6 cellular contexts compared by ENCODE assay signal in genomic region chr7:99379693-99380031, GRCh38. TPM values are rescaled to one million over a fixed set of nuclear protein-coding genes. Genes with fewer than 3 reads are reported as not detected.
DNase-seq lines count a peak whose midpoint lies in the region; ATAC-seq and TF ChIP-seq lines count a peak whose summit lies in the region.
"Not testable (repeated sequence)": the region's sequence is repeated elsewhere in the genome, so short reads cannot be mapped to it uniquely, and the experiment has no call there.

No MANE protein-coding gene starts in this region.

- H3K4me1 Mint-ChIP-seq in activated T-helper 2 cell treated with anti-CD3 and anti-CD28 coated beads, Interferon-gamma antibody, Interleukin-2, Interleukin-4, amounts not matched to agents 10 μg/mL and 5 μg/mL and 100 μg/mL, durations not matched to agents 14 hours and 24 hours and 36 hours (ENCODE audit: low read depth) = peaks cover 40% of the 10 kb centered on the region
- peaks cover 19% of the 10 kb centered on the region for H3K4me1 Mint-ChIP-seq in endothelial cell (ENCODE audit: unreplicated experiment)
- peaks cover 36% of the 10 kb centered on the region for H3K4me1 Mint-ChIP-seq in memory B cell

- H3K36me3 ChIP-seq in KMS-11 (ENCODE audit: insufficient read depth) = not testable (repeated sequence)

- CTCF ChIA-PET in AG04450 (lab: Charles Lee) = not testable (repeated sequence)

- H3K4me3 ChIP-seq in AG04450 (ENCODE audit: low read depth, low read length); KMS-11 (IDR thresholded peaks at IDR 0.05; ENCODE audit: insufficient read depth, low read depth, low read length): not testable (repeated sequence)
- peak overlapping the region in 6 of 7 experiments; percentile 1 to 27 (median 12) for H3K4me3 ChIP-seq in skin epidermis

- POLR2A ChIA-PET in AG04450 (lab: Yijun Ruan, JAX) = interaction anchor here (1.0 to 1.2 kb wide), 2 partner anchors 17 to 19 kb away, joined by 3 to 4 read pairs; no protein-coding TSS in a partner anchor

- H3K9me3 Mint-ChIP-seq in activated T-helper 2 cell treated with anti-CD3 and anti-CD28 coated beads, Interferon-gamma antibody, Interleukin-2, Interleukin-4, amounts not matched to agents 10 μg/mL and 5 μg/mL and 100 μg/mL, durations not matched to agents 14 hours and 24 hours and 36 hours; endothelial cell (ENCODE audit: unreplicated experiment); memory B cell: not testable (repeated sequence)

- not testable (repeated sequence) for H3K9ac ChIP-seq in KMS-11

- H4K20me1 ChIP-seq in KMS-11 (ENCODE audit: insufficient read depth) = not testable (repeated sequence)

- H3K4me3 Mint-ChIP-seq in activated T-helper 2 cell treated with anti-CD3 and anti-CD28 coated beads, Interferon-gamma antibody, Interleukin-2, Interleukin-4, amounts not matched to agents 10 μg/mL and 5 μg/mL and 100 μg/mL, durations not matched to agents 14 hours and 24 hours and 36 hours (ENCODE audit: low read depth) = peak overlapping the region; percentile 82
- peak overlapping the region; percentile 83 for H3K4me3 Mint-ChIP-seq in endothelial cell (ENCODE audit: unreplicated experiment)
- H3K4me3 Mint-ChIP-seq in memory B cell = peak overlapping the region; percentile 80

- H3K36me3 Mint-ChIP-seq in activated T-helper 2 cell treated with anti-CD3 and anti-CD28 coated beads, Interferon-gamma antibody, Interleukin-2, Interleukin-4, amounts not matched to agents 10 μg/mL and 5 μg/mL and 100 μg/mL, durations not matched to agents 14 hours and 24 hours and 36 hours (ENCODE audit: low read depth) = peaks cover 53% of the 10 kb centered on the region
- H3K36me3 Mint-ChIP-seq in endothelial cell (ENCODE audit: low read depth, unreplicated experiment) = not testable (repeated sequence)
- H3K36me3 Mint-ChIP-seq in memory B cell = peaks cover 15% of the 10 kb centered on the region

- H3K27ac ChIP-seq in AG04450 (ENCODE audit: low read depth, low read length) = peak overlapping the region; percentile 88
- H3K27ac ChIP-seq in KMS-11 = peak overlapping the region; percentile 85
- peak overlapping the region; percentile 39 to 97 (median 89) for H3K27ac ChIP-seq in skin epidermis

- TF ChIP-seq CTCF in AG04450 (IDR thresholded peaks at IDR 0.05; ENCODE audit: low read depth, low read length); KMS-11 (conservative IDR thresholded peaks at IDR 0.05; ENCODE audit: low read depth, low read length); endothelial cell (IDR thresholded peaks at IDR 0.05; ENCODE audit: unreplicated experiment): not testable (repeated sequence)

- H3K27ac Mint-ChIP-seq in activated T-helper 2 cell treated with anti-CD3 and anti-CD28 coated beads, Interferon-gamma antibody, Interleukin-2, Interleukin-4, amounts not matched to agents 10 μg/mL and 5 μg/mL and 100 μg/mL, durations not matched to agents 14 hours and 24 hours and 36 hours = peak overlapping the region; percentile 90
- H3K27ac Mint-ChIP-seq in endothelial cell (ENCODE audit: unreplicated experiment) (peak overlapping the region; percentile 37), memory B cell (peak overlapping the region; percentile 92)

- not testable (repeated sequence) for H3K27me3 Mint-ChIP-seq in activated T-helper 2 cell treated with anti-CD3 and anti-CD28 coated beads, Interferon-gamma antibody, Interleukin-2, Interleukin-4, amounts not matched to agents 10 μg/mL and 5 μg/mL and 100 μg/mL, durations not matched to agents 14 hours and 24 hours and 36 hours (ENCODE audit: low read depth); endothelial cell (ENCODE audit: unreplicated experiment); memory B cell

- not testable (repeated sequence) for ATAC-seq in memory B cell (ENCODE audit: low read depth)

- peak overlapping the region; percentile 92 for H3K4me2 ChIP-seq in KMS-11

- intact Hi-C loops in activated T-helper 2 cell treated with anti-CD3 and anti-CD28 coated beads, Interferon-gamma antibody, Interleukin-2, Interleukin-4, amounts not matched to agents 10 μg/mL and 5 μg/mL and 100 μg/mL, durations not matched to agents 14 hours and 24 hours and 36 hours (cut with micrococcal nuclease) = loop anchor here (2.0 kb wide), 2 partner anchors 49 to 59 kb away; partner anchors contain the start of genes CPSF4 and PTCD1

- not testable (repeated sequence) for DNase-seq in AG04450 (ENCODE audit: low read depth, low spot score); activated T-helper 2 cell treated with anti-CD3 and anti-CD28 coated beads, Interferon-gamma antibody, Interleukin-2, Interleukin-4, amounts not matched to agents 10 μg/mL and 5 μg/mL and 100 μg/mL, durations not matched to agents 14 hours and 24 hours and 36 hours (ENCODE audit: low spot score); endothelial cell (ENCODE audit: low spot score); memory B cell (ENCODE audit: low spot score in 2 of 2)

- H3K79me2 ChIP-seq in KMS-11 (ENCODE audit: insufficient read depth, low read depth) = peaks cover 87% of the 10 kb centered on the region

- not testable (repeated sequence) for H3K9me3 ChIP-seq in AG04450 (ENCODE audit: control insufficient read depth, insufficient read depth, low read length)

- H2AFZ ChIP-seq in KMS-11 (ENCODE audit: low read depth) = not testable (repeated sequence)

- peaks cover 70% of the 10 kb centered on the region for H3K4me1 ChIP-seq in KMS-11 (ENCODE audit: low read depth, poor library complexity, severe bottlenecking)

- H3K27me3 ChIP-seq in AG04450 (ENCODE audit: control insufficient read depth, insufficient read depth, low read length); KMS-11 (ENCODE audit: insufficient read depth, low read depth): not testable (repeated sequence)

RNA-seq across cellular contexts. Expression of gene ARPC1B, which starts 5.1 kb away (rescaled TPM):
- 190 and 245 TPM in 2 replicates for polyA plus RNA-seq in AG04450 (2011; rRNA removed)
- 69.5 and 83.5 TPM in 2 replicates for polyA minus RNA-seq in AG04450 (2011; rRNA and poly(A)+ RNA removed)
- total RNA-seq in activated T-helper 2 cell treated with anti-CD3 and anti-CD28 coated beads, Interferon-gamma antibody, Interleukin-2, Interleukin-4, amounts not matched to agents 10 μg/mL and 5 μg/mL and 100 μg/mL, durations not matched to agents 14 hours and 24 hours and 36 hours = 264 and 265 TPM in 2 replicates
- total RNA-seq in endothelial cell (ENCODE audit: unreplicated experiment) = 124 TPM

RNA-seq across cellular contexts. Expression of gene PDAP1, which starts 28.7 kb away (rescaled TPM):
- polyA plus RNA-seq in AG04450 (2011; rRNA removed) = 60.2 and 68.1 TPM in 2 replicates
- polyA minus RNA-seq in AG04450 (2011; rRNA and poly(A)+ RNA removed) = 19.4 and 24.3 TPM in 2 replicates
- 153 and 159 TPM in 2 replicates for total RNA-seq in activated T-helper 2 cell treated with anti-CD3 and anti-CD28 coated beads, Interferon-gamma antibody, Interleukin-2, Interleukin-4, amounts not matched to agents 10 μg/mL and 5 μg/mL and 100 μg/mL, durations not matched to agents 14 hours and 24 hours and 36 hours
- 107 TPM for total RNA-seq in endothelial cell (ENCODE audit: unreplicated experiment)

RNA-seq across cellular contexts. Expression of gene BUD31, which starts 29.1 kb away (rescaled TPM):
- polyA plus RNA-seq in AG04450 (2011; rRNA removed) = 82.3 and 96.8 TPM in 2 replicates
- 30.8 and 32.2 TPM in 2 replicates for polyA minus RNA-seq in AG04450 (2011; rRNA and poly(A)+ RNA removed)
- 123 and 130 TPM in 2 replicates for total RNA-seq in activated T-helper 2 cell treated with anti-CD3 and anti-CD28 coated beads, Interferon-gamma antibody, Interleukin-2, Interleukin-4, amounts not matched to agents 10 μg/mL and 5 μg/mL and 100 μg/mL, durations not matched to agents 14 hours and 24 hours and 36 hours
- total RNA-seq in endothelial cell (ENCODE audit: unreplicated experiment) = 73.4 TPM

RNA-seq across cellular contexts. Expression of gene ARPC1A, which starts 54.0 kb away (rescaled TPM):
- polyA plus RNA-seq in AG04450 (2011; rRNA removed) = 259 and 282 TPM in 2 replicates
- 272 and 319 TPM in 2 replicates for polyA minus RNA-seq in AG04450 (2011; rRNA and poly(A)+ RNA removed)
- total RNA-seq in activated T-helper 2 cell treated with anti-CD3 and anti-CD28 coated beads, Interferon-gamma antibody, Interleukin-2, Interleukin-4, amounts not matched to agents 10 μg/mL and 5 μg/mL and 100 μg/mL, durations not matched to agents 14 hours and 24 hours and 36 hours = 79.8 and 83.4 TPM in 2 replicates
- total RNA-seq in endothelial cell (ENCODE audit: unreplicated experiment) = 196 TPM

RNA-seq across cellular contexts. Expression of gene PTCD1, which starts 58.9 kb away (rescaled TPM):
- polyA plus RNA-seq in AG04450 (2011; rRNA removed) = 2.7 and 3.0 TPM in 2 replicates
- 3.5 and 3.9 TPM in 2 replicates for polyA minus RNA-seq in AG04450 (2011; rRNA and poly(A)+ RNA removed)
- 8.1 and 10.4 TPM in 2 replicates for total RNA-seq in activated T-helper 2 cell treated with anti-CD3 and anti-CD28 coated beads, Interferon-gamma antibody, Interleukin-2, Interleukin-4, amounts not matched to agents 10 μg/mL and 5 μg/mL and 100 μg/mL, durations not matched to agents 14 hours and 24 hours and 36 hours
- total RNA-seq in endothelial cell (ENCODE audit: unreplicated experiment) = 7.1 TPM

Comparison
In these comparisons a context has a peak if more than half of its experiments do, and no peak if none do; other contexts are left out.
1. H3K27ac Mint-ChIP-seq: peak in every context shown above with its lines; median percentile 92 in memory B cell; 90 in activated T-helper 2 cell treated with anti-CD3 and anti-CD28 coated beads, Interferon-gamma antibody, Interleukin-2, Interleukin-4, amounts not matched to agents 10 μg/mL and 5 μg/mL and 100 μg/mL, durations not matched to agents 14 hours and 24 hours and 36 hours; 37 in endothelial cell.